In the genomic region with DNA sequence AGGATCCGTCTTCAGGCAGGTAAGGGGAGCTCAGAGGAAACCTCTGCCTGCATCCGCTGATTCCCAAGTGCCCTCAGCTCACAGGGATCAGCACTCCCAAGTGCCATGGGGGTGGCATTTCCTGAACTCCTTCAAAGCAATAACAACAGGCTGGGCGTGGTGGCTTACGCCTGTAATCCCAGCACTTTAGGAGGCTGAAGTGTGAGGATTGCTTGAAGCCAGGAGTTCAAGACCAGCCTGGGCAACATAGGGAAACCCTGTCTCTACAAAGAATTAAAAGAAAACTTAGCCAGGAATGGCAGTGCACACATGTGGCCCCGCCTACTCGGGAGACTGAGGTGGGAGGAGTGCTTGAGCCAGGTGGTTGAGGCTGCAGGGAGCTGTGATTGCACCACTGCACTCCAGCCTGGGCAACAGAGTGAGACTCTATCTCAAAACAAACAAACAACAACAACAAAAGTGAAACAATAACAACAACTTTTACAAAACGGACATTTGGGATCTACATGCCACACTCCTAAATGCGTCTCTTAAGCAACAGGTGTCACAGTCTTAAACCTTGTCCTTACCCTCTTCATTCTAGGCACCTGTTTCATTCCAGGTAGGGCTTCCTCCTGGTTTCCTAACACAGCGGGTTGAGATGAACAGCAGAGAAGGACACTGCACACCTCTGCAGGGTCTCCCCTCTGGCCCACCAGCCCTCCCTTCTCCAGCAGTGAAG, we compare ENCODE assay signal across 8 cellular contexts.
DNase-seq lines count a peak whose midpoint lies in the region; ATAC-seq, FAIRE-seq and TF ChIP-seq lines count a peak whose summit lies in the region.

No MANE protein-coding gene starts in this region.

- intact Hi-C loops in lower leg skin (cut with DNase I; ENCODE audit: low total_unique reads) (loop anchor here (5.0 kb wide), 1 partner anchor 413 kb away; no protein-coding TSS in a partner anchor), aorta (cut with DNase I) (loop anchor here (2.0 to 10.0 kb wide), 5 partner anchors 73 to 418 kb away; a partner anchor contains a TSS)

- H3K9me3 ChIP-seq in aorta (ENCODE audit: control insufficient read depth, low read length) = no peaks in the 10 kb centered on the region

- H3K27me3 Mint-ChIP-seq in activated T-helper 17 cell treated with anti-CD3 and anti-CD28 coated beads, Interleukin-2, amount 50 U/mL, for 72 hours = no peaks in the 10 kb centered on the region

- H3K4me3 ChIP-seq in lower leg skin (ENCODE audit: low read depth, poor library complexity, severe bottlenecking) (peak overlapping the region; percentile 49), aorta (ENCODE audit: low read length in 2 of 2) (peak overlapping the region; percentile 71 to 85)

- peak; percentile 18 for DNase-seq in stimulated activated CD4-positive, alpha-beta T cell treated with anti-CD3 and anti-CD28 coated beads, Interleukin-15, amount 100 ng/mL, for 24 hours
- DNase-seq in stimulated activated CD4-positive, alpha-beta T cell treated with anti-CD3 and anti-CD28 coated beads, Interleukin-4, amount 100 ng/mL, for 4 hours = no peak
- DNase-seq in lower leg skin (ENCODE audit: low spot score in 2 of 2) (no peak), aorta (no peak), UCSD-AML1 (lab: John Stamatoyannopoulos, UW; ENCODE audit: unreplicated experiment) (no peak), GM12892 (ENCODE audit: insufficient read length) (no peak), HuH-7 (ENCODE audit: low spot score) (no peak)

- H3K27ac Mint-ChIP-seq in activated T-helper 17 cell treated with anti-CD3 and anti-CD28 coated beads, Interleukin-2, amount 50 U/mL, for 72 hours = peak overlapping the region; percentile 95

- WGBS in lower leg skin, 2 donors = 49 to 57% methylated on average over 9 of the region's 9 CpGs
- 70 to 72% methylated on average over 9 of the region's 9 CpGs for WGBS in aorta, 2 donors

- H3K36me3 Mint-ChIP-seq in activated T-helper 17 cell treated with anti-CD3 and anti-CD28 coated beads, Interleukin-2, amount 50 U/mL, for 72 hours (ENCODE audit: low read depth) = no peaks in the 10 kb centered on the region

- no peak for TF ChIP-seq CTCF in lower leg skin (IDR thresholded peaks at IDR 0.05)

- H3K4me1 Mint-ChIP-seq in activated T-helper 17 cell treated with anti-CD3 and anti-CD28 coated beads, Interleukin-2, amount 50 U/mL, for 72 hours = peaks cover 5% of the 10 kb centered on the region

- H3K9me3 Mint-ChIP-seq in activated T-helper 17 cell treated with anti-CD3 and anti-CD28 coated beads, Interleukin-2, amount 50 U/mL, for 72 hours = peaks cover 4% of the 10 kb centered on the region

- H3K4me3 Mint-ChIP-seq in activated T-helper 17 cell treated with anti-CD3 and anti-CD28 coated beads, Interleukin-2, amount 50 U/mL, for 72 hours = peak overlapping the region; percentile 98

- TF ChIP-seq POLR2A in lower leg skin (IDR thresholded peaks at IDR 0.05) (no peak), GM12892 (IDR thresholded peaks at IDR 0.05; ENCODE audit: low read depth, low read length) (no peak)

- no peaks in the 10 kb centered on the region for H3K36me3 ChIP-seq in aorta (ENCODE audit: control insufficient read depth in 1 of 2, insufficient read depth in 2 of 2, low read length in 1 of 2)

- H3K4me1 ChIP-seq in aorta (ENCODE audit: control insufficient read depth in 1 of 2, insufficient read depth in 2 of 2, low read length in 2 of 2) = no peaks in the 10 kb centered on the region

- no peak for FAIRE-seq in GM12892 (lab: Jason Lieb, UNC)

- ATAC-seq in activated T-helper 17 cell treated with anti-CD3 and anti-CD28 coated beads, Interleukin-2, amount 50 U/mL, for 72 hours (replicated peaks) = no peak
- peak; percentile 45 for ATAC-seq in aorta (ENCODE audit: low FRiP score)

- no peaks in the 10 kb centered on the region for H3K27me3 ChIP-seq in aorta (ENCODE audit: control insufficient read depth in 1 of 2, insufficient read depth in 2 of 2, low read length in 1 of 2)

- H3K27ac ChIP-seq in aorta (ENCODE audit: low read depth in 1 of 2, low read length in 2 of 2) = peak overlapping the region in 1 of 2 donors; percentile 95
